In the genomic region with DNA sequence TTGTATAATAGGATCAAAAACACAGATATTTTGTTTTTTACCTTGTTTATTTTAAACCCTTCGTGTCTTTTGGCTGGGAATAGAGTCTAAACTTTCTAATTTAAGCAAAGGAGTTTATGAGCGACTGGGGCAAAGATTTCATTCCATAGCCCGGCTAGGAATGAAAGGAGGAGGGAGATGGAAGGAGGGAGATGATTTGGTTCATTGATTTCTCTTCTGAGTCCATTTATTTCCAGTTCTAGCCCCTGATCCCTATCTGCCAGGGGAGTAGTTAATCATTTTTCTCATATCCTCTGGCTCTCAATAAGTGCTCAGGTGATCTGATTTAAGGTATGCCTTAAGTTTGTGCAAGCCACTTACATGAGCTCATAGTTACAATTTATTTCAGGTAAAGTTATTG, we compare ENCODE assay signal across 21 cellular contexts.
"Had no signal": no experiment of that assay in that cellular context is flagged by ENCODE, and none has a peak within 500 bp of the region (broad histone marks: within the 10 kb centered on the region; RNA-seq: fewer than 3 reads in every experiment).

No MANE protein-coding gene starts in this region.

- H3K4me3 ChIP-seq: colonic mucosa, gastrocnemius medialis, prostate gland, skin epidermis, spleen, testis, tibial artery had no signal

- H3K36me3 ChIP-seq: colonic mucosa, gastrocnemius medialis, prostate gland, spleen, tibial artery had no signal

- DNase-seq: central memory CD4-positive, alpha-beta T cell; colonic mucosa; effector memory CD4-positive, alpha-beta T cell; gastrocnemius medialis; head of caudate nucleus; mesendoderm; midbrain; naive thymus-derived CD4-positive, alpha-beta T cell; nephron progenitor cell; nucleus accumbens; right cardiac atrium; spleen; stimulated activated CD4-positive, alpha-beta T cell treated with anti-CD3 and anti-CD28 coated beads, Interleukin-4, amount 100 ng/mL, for 4 hours; stimulated activated naive CD8-positive, alpha-beta T cell treated with anti-CD3 and anti-CD28 coated beads, Interleukin-15, Interleukin-2, amounts not matched to agents 100 U/mL and 50 U/mL, for 24 hours; substantia nigra; testis; tibial artery had no signal

- H3K4me1 ChIP-seq: colonic mucosa, gastrocnemius medialis, prostate gland, spleen, testis had no signal

- H3K9me3 ChIP-seq: colonic mucosa, gastrocnemius medialis, prostate gland, spleen, testis, tibial artery had no signal

- H3K27ac ChIP-seq: colonic mucosa, gastrocnemius medialis, prostate gland, skin epidermis, spleen, testis, tibial artery had no signal

- ATAC-seq: gastrocnemius medialis; left lobe of liver; naive thymus-derived CD4-positive, alpha-beta T cell; right cardiac atrium; stimulated activated memory B cell treated with anti-CD40 and anti-IgM and Interleukin-4, amounts not matched to agents 10 μg/mL and 1 μg/mL and 100 μg/mL, for 72 hours; stimulated activated naive CD8-positive, alpha-beta T cell treated with anti-CD3 and anti-CD28 coated beads, Interleukin-15, Interleukin-2, amounts not matched to agents 100 U/mL and 50 U/mL, for 24 hours had no signal
